ENCODE assay signal across 8 cellular contexts in the genomic region with DNA sequence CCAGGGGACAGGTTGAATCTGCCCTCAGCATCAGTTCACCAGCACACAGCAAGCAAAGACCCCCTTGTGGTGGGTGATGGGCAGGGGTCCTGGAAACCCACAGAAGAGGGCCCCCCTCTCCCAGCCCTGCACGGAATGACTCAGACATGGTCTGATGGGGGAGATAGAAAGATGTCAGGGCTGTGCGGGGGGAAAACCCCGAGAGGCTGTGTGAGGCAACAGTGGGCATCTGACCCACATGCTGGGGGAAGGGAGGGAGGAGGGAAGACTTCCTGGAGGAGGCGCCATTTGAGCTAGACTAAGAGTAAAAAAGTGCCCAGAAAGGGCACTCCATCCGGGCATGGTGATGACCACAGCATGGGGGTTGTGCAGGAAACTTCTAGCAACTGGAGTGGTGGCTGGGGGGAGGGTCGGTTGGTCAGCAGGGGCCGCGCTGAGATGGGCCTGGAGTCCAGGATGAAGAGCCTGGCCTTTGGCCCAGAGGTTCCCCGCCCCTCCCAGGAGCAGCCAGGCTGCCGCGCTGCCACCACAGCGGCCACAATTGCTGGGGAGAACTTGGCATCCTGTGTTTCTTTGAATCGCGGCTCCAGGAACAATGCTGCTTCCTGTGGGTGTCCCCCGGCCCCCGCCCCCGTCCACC. TPM values are rescaled to one million over a fixed set of nuclear protein-coding genes. Genes with fewer than 3 reads are reported as not detected.
A peak's percentile ranks its signal among the peaks of the same experiment; 100 is the strongest.
DNase-seq lines count a peak whose midpoint lies in the region; ATAC-seq lines count a peak whose summit lies in the region.

No MANE protein-coding gene starts in this region.

- H3K9ac ChIP-seq in trophoblast cell (ENCODE audit: low read length) = no peak overlapping the region

- peak overlapping the region; percentile 6 for H4K12ac ChIP-seq in trophoblast cell (ENCODE audit: low read depth, low read length)

- peak overlapping the region; percentile 30 for H4K8ac ChIP-seq in trophoblast cell (ENCODE audit: low read depth, low read length)

- peaks cover 10% of the 10 kb centered on the region for H3K79me2 ChIP-seq in trophoblast cell (ENCODE audit: control insufficient read depth, insufficient read depth, low read length, poor library complexity)

- H2BK12ac ChIP-seq in trophoblast cell (ENCODE audit: low read length) = peak overlapping the region; percentile 29

- H2AK5ac ChIP-seq in trophoblast cell (ENCODE audit: low read length) = peak overlapping the region; percentile 31

- ATAC-seq in GM18519 (IDR thresholded peaks at IDR 0.05; ENCODE audit: low FRiP score, unreplicated experiment) (no peak), HG03469 (IDR thresholded peaks at IDR 0.05; ENCODE audit: unreplicated experiment) (no peak)

- no peak overlapping the region for H3K4me3 ChIP-seq in trophoblast cell (ENCODE audit: low read depth, low read length)

- H2AFZ ChIP-seq in trophoblast cell (ENCODE audit: insufficient read depth, low read length, poor library complexity) = no peak overlapping the region

- peak overlapping the region; percentile 79 for H3K4me2 ChIP-seq in trophoblast cell (ENCODE audit: low read length)

- H3K9me3 ChIP-seq in trophoblast cell (ENCODE audit: insufficient read depth, low read depth, low read length) = no peaks in the 10 kb centered on the region

- no CpG with 5 or more reads among the region's 17 CpGs for WGBS in trophoblast cell (ENCODE audit: extremely low coverage, insufficient coverage, insufficient read length)

- peaks cover 19% of the 10 kb centered on the region for H3K27me3 ChIP-seq in trophoblast cell (ENCODE audit: insufficient read depth, low read length)

- peak overlapping the region; percentile 75 for H2BK5ac ChIP-seq in trophoblast cell (ENCODE audit: low read depth, low read length, poor library complexity)

- peaks cover 20 to 21% of the 10 kb centered on the region in 2 experiments for H3K36me3 ChIP-seq in trophoblast cell (ENCODE audit: control insufficient read depth in 1 of 2, insufficient read depth in 2 of 2, low read length in 2 of 2)

- peak overlapping the region; percentile 95 for H4K91ac ChIP-seq in trophoblast cell (ENCODE audit: low read depth, low read length)

- H3K79me1 ChIP-seq in trophoblast cell (ENCODE audit: low read length) = peaks cover 31% of the 10 kb centered on the region

- peak overlapping the region; percentile 17 for H3K4ac ChIP-seq in trophoblast cell (ENCODE audit: low read depth, low read length)

- H3K27ac ChIP-seq in epithelial cell of prostate (peak overlapping the region; percentile 86), trophoblast cell (ENCODE audit: low read depth, low read length) (peak overlapping the region; percentile 88)

- in situ Hi-C loops in KBM-7 (cut with MboI; ENCODE audit: low pct_unique_long_range_greater_than_20kb, low sequenced_read_pairs) = no loop called here

- peak overlapping the region; percentile 47 for H3K14ac ChIP-seq in trophoblast cell (ENCODE audit: low read length)

- peaks cover 56 to 62% of the 10 kb centered on the region in 2 experiments for H3K4me1 ChIP-seq in trophoblast cell (ENCODE audit: control insufficient read depth in 1 of 2, insufficient read depth in 2 of 2, low read length in 2 of 2)

- DNase-seq in AML-193 (lab: John Stamatoyannopoulos, UW) (peak; percentile 88 to 89), KBM-7 (peak; percentile 44), epithelial cell of prostate (ENCODE audit: low read depth, low spot score) (no peak), trophoblast cell (peak; percentile 53 to 67), iPS-NIHi11 (ENCODE audit: low spot score) (no peak)
- peak; percentile 59 to 74 for DNase-seq in activated CD8-positive, alpha-beta memory T cell treated with anti-CD3 and anti-CD28 coated beads for 4 hours (ENCODE audit: low read depth in 2 of 2)

- no peak overlapping the region for H3K23ac ChIP-seq in trophoblast cell (ENCODE audit: low read length)

- peak overlapping the region; percentile 45 for H3K18ac ChIP-seq in trophoblast cell (ENCODE audit: low read length)

- peak overlapping the region; percentile 87 for H2BK120ac ChIP-seq in trophoblast cell (ENCODE audit: insufficient read depth, low read length, poor library complexity)

RNA-seq across cellular contexts. Expression of gene LFNG, which starts 2.5 kb away (rescaled TPM):
- 4.9 and 5.3 TPM in 2 replicates for polyA plus RNA-seq in trophoblast cell (2013)

RNA-seq across cellular contexts. Expression of gene BRAT1, which starts 33.3 kb away (rescaled TPM):
- 15.5 and 16.6 TPM in 2 replicates for polyA plus RNA-seq in trophoblast cell (2013)

RNA-seq across cellular contexts. Expression of gene IQCE, which starts 36.7 kb away (rescaled TPM):
- polyA plus RNA-seq in trophoblast cell (2013) = 6.3 and 6.5 TPM in 2 replicates

RNA-seq across cellular contexts. Expression of gene GRIFIN, which starts 45.9 kb away (rescaled TPM):
- not detected in 2 replicates for polyA plus RNA-seq in trophoblast cell (2013)

Comparison
In these comparisons a context has a peak if more than half of its experiments do, and no peak if none do; other contexts are left out.
1. DNase-seq: peak in AML-193 (2 of 2), KBM-7 (single experiment), activated CD8-positive, alpha-beta memory T cell treated with anti-CD3 and anti-CD28 coated beads for 4 hours (2 of 2) and trophoblast cell (2 of 2); none in epithelial cell of prostate (single experiment) and iPS-NIHi11 (single experiment).